1 cellular context compared by ENCODE assay signal in the genomic region with DNA sequence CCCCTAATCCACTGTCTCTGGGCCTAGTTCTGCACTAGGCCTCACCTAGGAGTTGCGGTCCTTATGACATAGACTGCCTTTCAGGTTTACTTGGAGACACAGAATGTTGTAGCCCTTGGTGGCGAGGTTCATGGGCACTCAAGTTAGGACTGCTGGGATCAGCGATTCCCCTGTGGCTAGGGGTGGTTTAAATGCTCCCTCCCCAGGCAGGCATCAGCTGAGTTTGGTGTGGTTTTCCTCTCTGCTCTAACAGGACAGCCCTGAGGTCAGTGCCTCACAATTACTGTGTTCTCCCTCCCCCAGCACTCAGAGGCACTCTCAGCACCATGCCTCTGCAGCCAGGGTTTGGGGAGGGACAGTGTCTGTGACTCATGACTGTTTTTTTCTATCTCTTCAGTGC.
TF ChIP-seq lines count a peak whose summit lies in the region.

No MANE protein-coding gene starts in this region.

TF ChIP-seq in K562, 482 proteins besides CTCF, POLR2A, EP300 and RAD21:
- TF ChIP-seq ZFP30 (CRISPR knock-in tag; IDR thresholded peaks at IDR 0.05; ENCODE audit: borderline replicate concordance): no peak
- TF ChIP-seq, protein P1, sequence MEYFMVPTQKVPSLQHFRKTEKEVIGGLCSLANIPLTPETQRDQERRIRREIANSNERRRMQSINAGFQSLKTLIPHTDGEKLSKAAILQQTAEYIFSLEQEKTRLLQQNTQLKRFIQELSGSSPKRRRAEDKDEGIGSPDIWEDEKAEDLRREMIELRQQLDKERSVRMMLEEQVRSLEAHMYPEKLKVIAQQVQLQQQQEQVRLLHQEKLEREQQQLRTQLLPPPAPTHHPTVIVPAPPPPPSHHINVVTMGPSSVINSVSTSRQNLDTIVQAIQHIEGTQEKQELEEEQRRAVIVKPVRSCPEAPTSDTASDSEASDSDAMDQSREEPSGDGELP (CRISPR knock-in tag; IDR thresholded peaks at IDR 0.05; ENCODE audit: borderline replicate concordance): 0 out of 2 replicates have a peak, but pooled peaks have one; percentile 16
